In genomic region chr2:113281920-113282746, GRCh38 we compare ENCODE assay signal across 1 cellular context.
TF ChIP-seq lines count a peak whose summit lies in the region.

No MANE protein-coding gene starts in this region.

TF ChIP-seq in K562, 482 proteins besides CTCF, POLR2A, EP300 and RAD21 (continued from another document):
- TF ChIP-seq ZNF740 (CRISPR knock-in tag; IDR thresholded peaks at IDR 0.05), result no peak
- no peak for TF ChIP-seq ZNF740 (tag; IDR thresholded peaks at IDR 0.05)
- TF ChIP-seq, protein P1, sequence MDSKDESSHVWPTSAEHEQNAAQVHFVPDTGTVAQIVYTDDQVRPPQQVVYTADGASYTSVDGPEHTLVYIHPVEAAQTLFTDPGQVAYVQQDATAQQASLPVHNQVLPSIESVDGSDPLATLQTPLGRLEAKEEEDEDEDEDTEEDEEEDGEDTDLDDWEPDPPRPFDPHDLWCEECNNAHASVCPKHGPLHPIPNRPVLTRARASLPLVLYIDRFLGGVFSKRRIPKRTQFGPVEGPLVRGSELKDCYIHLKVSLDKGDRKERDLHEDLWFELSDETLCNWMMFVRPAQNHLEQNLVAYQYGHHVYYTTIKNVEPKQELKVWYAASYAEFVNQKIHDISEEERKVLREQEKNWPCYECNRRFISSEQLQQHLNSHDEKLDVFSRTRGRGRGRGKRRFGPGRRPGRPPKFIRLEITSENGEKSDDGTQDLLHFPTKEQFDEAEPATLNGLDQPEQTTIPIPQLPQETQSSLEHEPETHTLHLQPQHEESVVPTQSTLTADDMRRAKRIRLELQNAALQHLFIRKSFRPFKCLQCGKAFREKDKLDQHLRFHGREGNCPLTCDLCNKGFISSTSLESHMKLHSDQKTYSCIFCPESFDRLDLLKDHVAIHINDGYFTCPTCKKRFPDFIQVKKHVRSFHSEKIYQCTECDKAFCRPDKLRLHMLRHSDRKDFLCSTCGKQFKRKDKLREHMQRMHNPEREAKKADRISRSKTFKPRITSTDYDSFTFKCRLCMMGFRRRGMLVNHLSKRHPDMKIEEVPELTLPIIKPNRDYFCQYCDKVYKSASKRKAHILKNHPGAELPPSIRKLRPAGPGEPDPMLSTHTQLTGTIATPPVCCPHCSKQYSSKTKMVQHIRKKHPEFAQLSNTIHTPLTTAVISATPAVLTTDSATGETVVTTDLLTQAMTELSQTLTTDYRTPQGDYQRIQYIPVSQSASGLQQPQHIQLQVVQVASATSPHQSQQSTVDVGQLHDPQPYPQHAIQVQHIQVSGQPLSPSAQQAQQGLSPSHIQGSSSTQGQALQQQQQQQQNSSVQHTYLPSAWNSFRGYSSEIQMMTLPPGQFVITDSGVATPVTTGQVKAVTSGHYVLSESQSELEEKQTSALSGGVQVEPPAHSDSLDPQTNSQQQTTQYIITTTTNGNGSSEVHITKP (IDR thresholded peaks at IDR 0.05; ENCODE audit: partially characterized antibody), result no peak
- TF ChIP-seq CXXC5 (CRISPR knock-in tag; IDR thresholded peaks at IDR 0.05), result no peak
- no peak for TF ChIP-seq GATAD2A (IDR thresholded peaks at IDR 0.05)
- TF ChIP-seq BRCA1 (IDR thresholded peaks at IDR 0.05), result no peak
- no peak for TF ChIP-seq BRCA1 (CRISPR knock-in tag; IDR thresholded peaks at IDR 0.05)
- TF ChIP-seq ZNF561 (CRISPR knock-in tag; conservative IDR thresholded peaks at IDR 0.05), result no peak
- no peak for TF ChIP-seq ZNF347 (CRISPR knock-in tag; IDR thresholded peaks at IDR 0.05; ENCODE audit: low read depth)
